ENCODE assay signal across 1 cellular context in the genomic region with DNA sequence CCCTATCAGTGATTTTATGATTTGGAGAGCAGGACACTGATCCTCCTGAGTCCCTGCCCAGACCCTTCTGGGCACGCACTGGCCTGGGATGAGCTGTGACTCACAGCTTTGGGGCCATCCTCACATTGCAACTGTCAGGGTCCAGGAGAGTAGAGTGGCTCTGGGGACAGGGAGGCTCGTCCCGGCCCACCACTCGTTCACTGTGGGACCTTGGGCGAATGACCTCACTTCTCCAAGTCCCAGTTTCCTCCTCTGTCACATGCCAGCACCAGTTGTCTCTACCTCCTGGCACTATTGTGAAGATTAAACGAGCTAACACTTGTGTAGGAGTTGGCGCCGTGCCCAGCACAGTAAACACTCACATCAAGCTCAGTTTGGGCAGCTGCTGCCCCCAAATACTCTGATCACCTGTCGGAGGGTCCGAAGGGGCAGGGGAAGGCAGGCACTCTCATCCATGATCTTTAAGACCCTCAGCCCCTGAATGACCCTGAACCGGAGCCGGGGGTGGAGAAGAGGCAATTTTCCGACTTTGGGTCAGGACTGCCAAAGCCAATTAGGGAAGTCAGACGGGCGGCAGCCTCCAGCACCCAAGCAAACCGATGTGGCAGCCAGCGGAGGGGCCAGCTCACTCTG.
TF ChIP-seq lines count a peak whose summit lies in the region.

No MANE protein-coding gene starts in this region.

TF ChIP-seq in H1, 55 proteins besides CTCF, POLR2A, EP300 and RAD21 (continued from another document):
- TF ChIP-seq, protein P1, sequence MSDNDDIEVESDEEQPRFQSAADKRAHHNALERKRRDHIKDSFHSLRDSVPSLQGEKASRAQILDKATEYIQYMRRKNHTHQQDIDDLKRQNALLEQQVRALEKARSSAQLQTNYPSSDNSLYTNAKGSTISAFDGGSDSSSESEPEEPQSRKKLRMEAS (IDR thresholded peaks at IDR 0.05), result no peak
- TF ChIP-seq BRCA1 (IDR thresholded peaks at IDR 0.05; ENCODE audit: low read depth, low read length) (no peak), HDAC2 (IDR thresholded peaks at IDR 0.05; ENCODE audit: borderline replicate concordance in 1 of 2, low read depth in 2 of 2, low read length in 2 of 2) (no peak), TCF12 (IDR thresholded peaks at IDR 0.05; ENCODE audit: low read depth, low read length) (no peak), ZNF274 (IDR thresholded peaks at IDR 0.05; ENCODE audit: borderline replicate concordance, extremely low read depth, low read length) (no peak), TAF7 (optimal IDR thresholded peaks at IDR 0.05; ENCODE audit: borderline replicate concordance, low read depth, low read length) (no peak), SIX5 (IDR thresholded peaks at IDR 0.05; ENCODE audit: low read depth, low read length) (no peak), POU5F1 (IDR thresholded peaks at IDR 0.05; ENCODE audit: low read depth, low read length) (no peak)
- TF ChIP-seq, protein P2, sequence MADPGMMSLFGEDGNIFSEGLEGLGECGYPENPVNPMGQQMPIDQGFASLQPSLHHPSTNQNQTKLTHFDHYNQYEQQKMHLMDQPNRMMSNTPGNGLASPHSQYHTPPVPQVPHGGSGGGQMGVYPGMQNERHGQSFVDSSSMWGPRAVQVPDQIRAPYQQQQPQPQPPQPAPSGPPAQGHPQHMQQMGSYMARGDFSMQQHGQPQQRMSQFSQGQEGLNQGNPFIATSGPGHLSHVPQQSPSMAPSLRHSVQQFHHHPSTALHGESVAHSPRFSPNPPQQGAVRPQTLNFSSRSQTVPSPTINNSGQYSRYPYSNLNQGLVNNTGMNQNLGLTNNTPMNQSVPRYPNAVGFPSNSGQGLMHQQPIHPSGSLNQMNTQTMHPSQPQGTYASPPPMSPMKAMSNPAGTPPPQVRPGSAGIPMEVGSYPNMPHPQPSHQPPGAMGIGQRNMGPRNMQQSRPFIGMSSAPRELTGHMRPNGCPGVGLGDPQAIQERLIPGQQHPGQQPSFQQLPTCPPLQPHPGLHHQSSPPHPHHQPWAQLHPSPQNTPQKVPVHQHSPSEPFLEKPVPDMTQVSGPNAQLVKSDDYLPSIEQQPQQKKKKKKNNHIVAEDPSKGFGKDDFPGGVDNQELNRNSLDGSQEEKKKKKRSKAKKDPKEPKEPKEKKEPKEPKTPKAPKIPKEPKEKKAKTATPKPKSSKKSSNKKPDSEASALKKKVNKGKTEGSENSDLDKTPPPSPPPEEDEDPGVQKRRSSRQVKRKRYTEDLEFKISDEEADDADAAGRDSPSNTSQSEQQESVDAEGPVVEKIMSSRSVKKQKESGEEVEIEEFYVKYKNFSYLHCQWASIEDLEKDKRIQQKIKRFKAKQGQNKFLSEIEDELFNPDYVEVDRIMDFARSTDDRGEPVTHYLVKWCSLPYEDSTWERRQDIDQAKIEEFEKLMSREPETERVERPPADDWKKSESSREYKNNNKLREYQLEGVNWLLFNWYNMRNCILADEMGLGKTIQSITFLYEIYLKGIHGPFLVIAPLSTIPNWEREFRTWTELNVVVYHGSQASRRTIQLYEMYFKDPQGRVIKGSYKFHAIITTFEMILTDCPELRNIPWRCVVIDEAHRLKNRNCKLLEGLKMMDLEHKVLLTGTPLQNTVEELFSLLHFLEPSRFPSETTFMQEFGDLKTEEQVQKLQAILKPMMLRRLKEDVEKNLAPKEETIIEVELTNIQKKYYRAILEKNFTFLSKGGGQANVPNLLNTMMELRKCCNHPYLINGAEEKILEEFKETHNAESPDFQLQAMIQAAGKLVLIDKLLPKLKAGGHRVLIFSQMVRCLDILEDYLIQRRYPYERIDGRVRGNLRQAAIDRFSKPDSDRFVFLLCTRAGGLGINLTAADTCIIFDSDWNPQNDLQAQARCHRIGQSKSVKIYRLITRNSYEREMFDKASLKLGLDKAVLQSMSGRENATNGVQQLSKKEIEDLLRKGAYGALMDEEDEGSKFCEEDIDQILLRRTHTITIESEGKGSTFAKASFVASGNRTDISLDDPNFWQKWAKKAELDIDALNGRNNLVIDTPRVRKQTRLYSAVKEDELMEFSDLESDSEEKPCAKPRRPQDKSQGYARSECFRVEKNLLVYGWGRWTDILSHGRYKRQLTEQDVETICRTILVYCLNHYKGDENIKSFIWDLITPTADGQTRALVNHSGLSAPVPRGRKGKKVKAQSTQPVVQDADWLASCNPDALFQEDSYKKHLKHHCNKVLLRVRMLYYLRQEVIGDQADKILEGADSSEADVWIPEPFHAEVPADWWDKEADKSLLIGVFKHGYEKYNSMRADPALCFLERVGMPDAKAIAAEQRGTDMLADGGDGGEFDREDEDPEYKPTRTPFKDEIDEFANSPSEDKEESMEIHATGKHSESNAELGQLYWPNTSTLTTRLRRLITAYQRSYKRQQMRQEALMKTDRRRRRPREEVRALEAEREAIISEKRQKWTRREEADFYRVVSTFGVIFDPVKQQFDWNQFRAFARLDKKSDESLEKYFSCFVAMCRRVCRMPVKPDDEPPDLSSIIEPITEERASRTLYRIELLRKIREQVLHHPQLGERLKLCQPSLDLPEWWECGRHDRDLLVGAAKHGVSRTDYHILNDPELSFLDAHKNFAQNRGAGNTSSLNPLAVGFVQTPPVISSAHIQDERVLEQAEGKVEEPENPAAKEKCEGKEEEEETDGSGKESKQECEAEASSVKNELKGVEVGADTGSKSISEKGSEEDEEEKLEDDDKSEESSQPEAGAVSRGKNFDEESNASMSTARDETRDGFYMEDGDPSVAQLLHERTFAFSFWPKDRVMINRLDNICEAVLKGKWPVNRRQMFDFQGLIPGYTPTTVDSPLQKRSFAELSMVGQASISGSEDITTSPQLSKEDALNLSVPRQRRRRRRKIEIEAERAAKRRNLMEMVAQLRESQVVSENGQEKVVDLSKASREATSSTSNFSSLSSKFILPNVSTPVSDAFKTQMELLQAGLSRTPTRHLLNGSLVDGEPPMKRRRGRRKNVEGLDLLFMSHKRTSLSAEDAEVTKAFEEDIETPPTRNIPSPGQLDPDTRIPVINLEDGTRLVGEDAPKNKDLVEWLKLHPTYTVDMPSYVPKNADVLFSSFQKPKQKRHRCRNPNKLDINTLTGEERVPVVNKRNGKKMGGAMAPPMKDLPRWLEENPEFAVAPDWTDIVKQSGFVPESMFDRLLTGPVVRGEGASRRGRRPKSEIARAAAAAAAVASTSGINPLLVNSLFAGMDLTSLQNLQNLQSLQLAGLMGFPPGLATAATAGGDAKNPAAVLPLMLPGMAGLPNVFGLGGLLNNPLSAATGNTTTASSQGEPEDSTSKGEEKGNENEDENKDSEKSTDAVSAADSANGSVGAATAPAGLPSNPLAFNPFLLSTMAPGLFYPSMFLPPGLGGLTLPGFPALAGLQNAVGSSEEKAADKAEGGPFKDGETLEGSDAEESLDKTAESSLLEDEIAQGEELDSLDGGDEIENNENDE (IDR thresholded peaks at IDR 0.05; ENCODE audit: insufficient replicate concordance, low read length), result no peak
